ENCODE assay signal across 20 cellular contexts in genomic region chr3:32545305-32545704, GRCh38.
"Had no signal": no experiment of that assay in that cellular context is flagged by ENCODE, and none has a peak within 500 bp of the region (broad histone marks: within the 10 kb centered on the region; RNA-seq: fewer than 3 reads in every experiment).

No MANE protein-coding gene starts in this region.

- DNase-seq: Karpas-422, KG1, MM.1S, NCI-H1092 treated with DMSO at 0.1 percent for 48 hours, NCI-H1436, NCI-H187, NCI-H2029, NCI-H2081 treated with DMSO at 0.1 percent for 48 hours, NCI-H2171, NCI-H226, NCI-H446, NCI-H510A, NCI-H524 treated with DMSO at 0.1 percent for 48 hours, NCI-H69, NCI-H774, PC-3, SHP77, SK-N-SH had no signal

- ATAC-seq: Panc1, PC-3 had no signal

- H3K27ac ChIP-seq: RWPE1 had no signal

- H3K9me3 ChIP-seq: SK-N-SH had no signal
